ENCODE assay signal across 8 cellular contexts in the genomic region with DNA sequence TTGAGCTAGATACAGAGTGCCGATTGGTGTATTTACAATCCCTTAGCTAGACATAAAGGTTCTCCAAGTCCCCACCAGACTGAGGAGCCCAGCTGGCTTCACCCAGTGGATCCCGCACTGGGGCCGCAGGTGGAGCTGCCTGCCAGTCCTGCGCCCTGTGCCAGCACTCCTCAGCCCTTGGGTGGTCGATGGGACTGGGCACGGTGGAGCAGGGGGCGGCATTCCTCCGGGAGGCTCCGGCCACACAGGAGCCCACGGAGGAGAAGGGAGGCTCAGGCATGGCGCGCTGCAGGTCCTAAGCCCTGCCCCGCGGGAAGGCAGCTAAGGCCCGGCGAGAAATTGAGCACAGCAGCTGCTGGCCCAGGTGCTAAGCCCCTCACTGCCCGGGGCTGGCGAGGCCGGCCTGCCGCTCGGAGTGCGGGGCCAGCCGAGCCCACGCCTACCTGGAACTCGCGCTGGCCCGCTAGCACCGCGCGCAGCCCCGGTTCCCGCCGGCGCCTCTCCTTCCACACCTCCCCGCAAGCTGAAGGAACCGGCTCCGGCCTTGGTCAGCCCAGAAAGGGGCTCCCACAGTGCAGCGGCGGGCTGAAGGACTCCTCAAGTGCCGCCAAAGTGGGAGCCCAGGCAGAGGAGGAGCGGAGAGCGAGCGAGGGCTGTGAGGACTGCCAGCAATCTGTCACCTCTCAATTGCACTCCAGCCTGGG. TPM values are rescaled to one million over a fixed set of nuclear protein-coding genes. Genes with fewer than 3 reads are reported as not detected.
A peak's percentile ranks its signal among the peaks of the same experiment; 100 is the strongest.
DNase-seq lines count a peak whose midpoint lies in the region; TF ChIP-seq lines count a peak whose summit lies in the region.
"Not testable (repeated sequence)": the region's sequence is repeated elsewhere in the genome, so short reads cannot be mapped to it uniquely, and the experiment has no call there.
"Had no signal": no experiment of that assay in that cellular context is flagged by ENCODE, and none has a peak within 500 bp of the region (broad histone marks: within the 10 kb centered on the region; RNA-seq: fewer than 3 reads in every experiment).

No MANE protein-coding gene starts in this region.

- intact Hi-C loops in thyroid gland (cut with DNase I) = not testable (repeated sequence)

- not testable (repeated sequence) for H3K79me2 ChIP-seq in trophoblast cell (ENCODE audit: control insufficient read depth, insufficient read depth, low read length, poor library complexity)

- H4K12ac ChIP-seq in trophoblast cell (ENCODE audit: low read depth, low read length) = not testable (repeated sequence)

- H2BK12ac ChIP-seq in mesenchymal stem cell (ENCODE audit: low read length in 2 of 2); trophoblast cell (ENCODE audit: low read length): not testable (repeated sequence)

- not testable (repeated sequence) for H3K4me3 ChIP-seq in SJSA1; mesenchymal stem cell (ENCODE audit: insufficient read depth in 1 of 2, low read depth in 1 of 2, low read length in 2 of 2); trophoblast cell (ENCODE audit: low read depth, low read length); thyroid gland (replicated peaks in 1 of 3)

- H3K27ac Mint-ChIP-seq in HFFc6 = peak overlapping the region; percentile 76; the same call in 1 of the 2 replicates

- DNase-seq in HFFc6; SJSA1 (ENCODE audit: low read depth in 1 of 2, low spot score in 2 of 2); mesenchymal stem cell; trophoblast cell: not testable (repeated sequence)
- DNase-seq in thyroid gland = peak; percentile 37 to 57

- H3K23ac ChIP-seq in mesenchymal stem cell (ENCODE audit: low read length in 2 of 2); trophoblast cell (ENCODE audit: low read length): not testable (repeated sequence)

- not testable (repeated sequence) for H3K36me3 Mint-ChIP-seq in HFFc6 (ENCODE audit: low read depth)

- not testable (repeated sequence) for TF ChIP-seq CTCF in HFFc6 (IDR thresholded peaks at IDR 0.05); thyroid gland (IDR thresholded peaks at IDR 0.05)

- H3K4me2 ChIP-seq in mesenchymal stem cell (ENCODE audit: low read length, poor library complexity, severe bottlenecking); trophoblast cell (ENCODE audit: low read length): not testable (repeated sequence)

- H3K14ac ChIP-seq in mesenchymal stem cell (ENCODE audit: low read length in 2 of 2); trophoblast cell (ENCODE audit: low read length): not testable (repeated sequence)

- not testable (repeated sequence) for H3K4me3 Mint-ChIP-seq in HFFc6

- not testable (repeated sequence) for H3K9me3 Mint-ChIP-seq in HFFc6

- H2BK5ac ChIP-seq in mesenchymal stem cell (ENCODE audit: low read depth, low read length, poor library complexity, severe bottlenecking); trophoblast cell (ENCODE audit: low read depth, low read length, poor library complexity): not testable (repeated sequence)

- not testable (repeated sequence) for H2AFZ ChIP-seq in mesenchymal stem cell (ENCODE audit: low read depth, low read length); trophoblast cell (ENCODE audit: insufficient read depth, low read length, poor library complexity)

- not testable (repeated sequence) for H2AK5ac ChIP-seq in mesenchymal stem cell (ENCODE audit: low read length, severe bottlenecking); trophoblast cell (ENCODE audit: low read length)

- not testable (repeated sequence) for TF ChIP-seq POLR2A in thyroid gland (IDR thresholded peaks at IDR 0.05)

- H4K91ac ChIP-seq in mesenchymal stem cell (ENCODE audit: low read length) (peak overlapping the region; percentile 70), trophoblast cell (ENCODE audit: low read depth, low read length) (peak overlapping the region; percentile 43)

- H3K18ac ChIP-seq in mesenchymal stem cell (ENCODE audit: low read depth in 1 of 2, low read length in 2 of 2); trophoblast cell (ENCODE audit: low read length): not testable (repeated sequence)

- H2BK15ac ChIP-seq in mesenchymal stem cell (ENCODE audit: low read depth, poor library complexity, severe bottlenecking) = not testable (repeated sequence)

- WGBS in mesenchymal stem cell = 97% methylated on average over 38 of the region's 43 CpGs
- WGBS in trophoblast cell (ENCODE audit: extremely low coverage, insufficient coverage, insufficient read length) = no CpG with 5 or more reads among the region's 43 CpGs
- 61 to 63% methylated on average over 8 to 15 of the region's 43 CpGs for WGBS in thyroid gland, 2 donors

- H3K27me3 ChIP-seq in SJSA1 (replicated peaks); mesenchymal stem cell (ENCODE audit: control insufficient read depth in 1 of 2, insufficient read depth in 1 of 2, low read length in 2 of 2); trophoblast cell (ENCODE audit: insufficient read depth, low read length); thyroid gland: not testable (repeated sequence)

- H3K36me3 ChIP-seq in SJSA1; mesenchymal stem cell (ENCODE audit: control insufficient read depth in 1 of 2, insufficient read depth in 2 of 2, low read depth in 1 of 2, low read length in 2 of 2); trophoblast cell (ENCODE audit: control insufficient read depth in 1 of 2, insufficient read depth in 2 of 2, low read length in 2 of 2); thyroid gland: not testable (repeated sequence)

- not testable (repeated sequence) for H2BK120ac ChIP-seq in mesenchymal stem cell (ENCODE audit: low read depth, low read length); trophoblast cell (ENCODE audit: insufficient read depth, low read length, poor library complexity)

- H3K27ac ChIP-seq in SJSA1 = peak overlapping the region; percentile 19; the same call in 1 of the 2 replicates
- H3K27ac ChIP-seq in mesenchymal stem cell (ENCODE audit: low read length, poor library complexity, severe bottlenecking); trophoblast cell (ENCODE audit: low read depth, low read length); thyroid gland: not testable (repeated sequence)

- not testable (repeated sequence) for H3K9me3 ChIP-seq in SJSA1 (replicated peaks); mesenchymal stem cell (ENCODE audit: control insufficient read depth, low read length); trophoblast cell (ENCODE audit: insufficient read depth, low read depth, low read length); thyroid gland

- H3K79me1 ChIP-seq in mesenchymal stem cell (replicated peaks; ENCODE audit: low read length, poor library complexity, severe bottlenecking); trophoblast cell (ENCODE audit: low read length): not testable (repeated sequence)

- peaks cover 42% of the 10 kb centered on the region for H3K4me1 Mint-ChIP-seq in HFFc6 (ENCODE audit: low read depth)

- not testable (repeated sequence) for H4K8ac ChIP-seq in mesenchymal stem cell (ENCODE audit: low read length); trophoblast cell (ENCODE audit: low read depth, low read length)

- H3K4me1 ChIP-seq in SJSA1 (replicated peaks) (peaks cover 46% of the 10 kb centered on the region), thyroid gland (peaks cover 14 to 24% of the 10 kb centered on the region in 2 donors)
- H3K4me1 ChIP-seq in mesenchymal stem cell (ENCODE audit: control insufficient read depth, insufficient read depth, low read depth, low read length); trophoblast cell (ENCODE audit: control insufficient read depth in 1 of 2, insufficient read depth in 2 of 2, low read length in 2 of 2): not testable (repeated sequence)

- H3K4ac ChIP-seq in mesenchymal stem cell (ENCODE audit: low read depth in 1 of 2, low read length in 2 of 2); trophoblast cell (ENCODE audit: low read depth, low read length): not testable (repeated sequence)

- H3K27me3 Mint-ChIP-seq in HFFc6 (ENCODE audit: insufficient read depth) = not testable (repeated sequence)

- H3K9ac ChIP-seq in mesenchymal stem cell (ENCODE audit: low read length); trophoblast cell (ENCODE audit: low read length): not testable (repeated sequence)

RNA-seq across cellular contexts. Expression of a gene that starts 54.9 kb away (rescaled TPM):
- 100 to 1,000 TPM in 5 of 6 experiments, 10 to 100 TPM in 1; 99.4 to 142 (median 129) TPM for total RNA-seq in HFFc6 (2021; fragmentation: NEBNext Ultra II Directional; extraction: Animal tissue kit (Norgen Biotek cat#: 25700))
- total RNA-seq in SJSA1 (2014; rRNA removed; shearing (Covaris generic)) = 38.8 and 54.3 TPM in 2 replicates
- polyA plus RNA-seq in mesenchymal stem cell (2013, experiment 1 of 2) = 73.4 TPM
- polyA plus RNA-seq in mesenchymal stem cell (2013, experiment 2 of 2) = 68.5 TPM
- polyA plus RNA-seq in trophoblast cell (2013) = 79.9 and 84.9 TPM in 2 replicates
- total RNA-seq in thyroid gland = 10 to 100 TPM; 49.2 to 89.6 (median 71.0) TPM
- total RNA-seq: B cell; CD4-positive, alpha-beta T cell; CD8-positive, alpha-beta T cell had no signal
